In genomic region chr10:42933454-42934340, GRCh38 we compare ENCODE assay signal across 8 cellular contexts.
DNase-seq lines count a peak whose midpoint lies in the region; ATAC-seq, FAIRE-seq and TF ChIP-seq lines count a peak whose summit lies in the region.

No MANE protein-coding gene starts in this region.

- no peaks in the 10 kb centered on the region for H3K27me3 ChIP-seq in CD8-positive, alpha-beta memory T cell (ENCODE audit: insufficient read depth, low read length, poor library complexity, severe bottlenecking)

- ATAC-seq in naive thymus-derived CD8-positive, alpha-beta T cell: peak; percentile 73 to 74
- no peak for ATAC-seq in HG02981 (IDR thresholded peaks at IDR 0.05; ENCODE audit: unreplicated experiment)
- ATAC-seq in GM18909 (IDR thresholded peaks at IDR 0.05; ENCODE audit: poor library complexity, unreplicated experiment): no peak

- peak overlapping the region in 3 of 8 donors; percentile 12 to 58 (median 13) for H3K27ac Mint-ChIP-seq in CD8-positive, alpha-beta memory T cell
- H3K27ac Mint-ChIP-seq in naive thymus-derived CD8-positive, alpha-beta T cell: peak overlapping the region in 9 of 10 donors; percentile 87 to 95 (median 93)

- H3K36me3 Mint-ChIP-seq in CD8-positive, alpha-beta memory T cell: no peaks in the 10 kb centered on the region
- H3K36me3 Mint-ChIP-seq in naive thymus-derived CD8-positive, alpha-beta T cell: peaks cover 0 to 3% (median 0%) of the 10 kb centered on the region in 3 donors

- peaks cover 28 to 64% of the 10 kb centered on the region in 2 donors for H3K27me3 Mint-ChIP-seq in CD8-positive, alpha-beta memory T cell
- H3K27me3 Mint-ChIP-seq in naive thymus-derived CD8-positive, alpha-beta T cell: peaks cover under 1 to 36% (median 10%) of the 10 kb centered on the region in 5 donors

- no peaks in the 10 kb centered on the region for H3K4me1 ChIP-seq in CD8-positive, alpha-beta memory T cell (ENCODE audit: insufficient read depth, low read length)

- H3K4me3 Mint-ChIP-seq in CD8-positive, alpha-beta memory T cell: peak overlapping the region; percentile 30 to 73 (median 59)
- H3K4me3 Mint-ChIP-seq in naive thymus-derived CD8-positive, alpha-beta T cell: peak overlapping the region; percentile 80 to 93 (median 92)

- no peak for TF ChIP-seq CTCF in D721Med (IDR thresholded peaks at IDR 0.05; ENCODE audit: insufficient read depth, missing control alignments)

- POLR2A ChIA-PET in CD8-positive, alpha-beta memory T cell (lab: Charles Lee): no interaction called here
- POLR2A ChIA-PET in naive thymus-derived CD8-positive, alpha-beta T cell (lab: Charles Lee): interaction anchor here (0.5 to 1.1 kb wide), 4 partner anchors 97 to 208 kb away, joined by 3 to 5 read pairs (median 4); no protein-coding TSS in a partner anchor

- peak overlapping the region; percentile 32 for H3K4me3 ChIP-seq in CD8-positive, alpha-beta memory T cell (ENCODE audit: low read length)

- CTCF ChIA-PET in CD8-positive, alpha-beta memory T cell (lab: Charles Lee): no interaction called here

- no peaks in the 10 kb centered on the region for H3K36me3 ChIP-seq in CD8-positive, alpha-beta memory T cell (ENCODE audit: insufficient read depth, low read length)

- no peaks in the 10 kb centered on the region for H3K9me3 ChIP-seq in CD8-positive, alpha-beta memory T cell (ENCODE audit: low read length)

- no peak overlapping the region for H3K27ac ChIP-seq in CD8-positive, alpha-beta memory T cell (ENCODE audit: low read depth, low read length)

- peaks cover 0 to 4% (median 0%) of the 10 kb centered on the region in 5 donors for H3K9me3 Mint-ChIP-seq in CD8-positive, alpha-beta memory T cell
- no peaks in the 10 kb centered on the region for H3K9me3 Mint-ChIP-seq in naive thymus-derived CD8-positive, alpha-beta T cell

- FAIRE-seq in D721Med (lab: Jason Lieb, UNC): no peak

- H3K4me1 Mint-ChIP-seq in CD8-positive, alpha-beta memory T cell: peaks cover 4 to 17% (median 7%) of the 10 kb centered on the region in 3 donors
- peaks cover 10 to 26% (median 18%) of the 10 kb centered on the region in 4 donors for H3K4me1 Mint-ChIP-seq in naive thymus-derived CD8-positive, alpha-beta T cell

- DNase-seq in CD8-positive, alpha-beta memory T cell: peak in 2 of 5 donors; percentile 9 to 69
- peak; percentile 87 for DNase-seq in NCI-H748 (lab: John Stamatoyannopoulos, UW; ENCODE audit: unreplicated experiment)
- DNase-seq in effector CD8-positive, alpha-beta T cell (lab: John Stamatoyannopoulos, UW): peak; percentile 52
- peak in 9 of 10 donors; percentile 49 to 86 (median 71) for DNase-seq in naive thymus-derived CD8-positive, alpha-beta T cell
- no peak for DNase-seq in D721Med (ENCODE audit: insufficient read length, low spot score)
- DNase-seq in KG1 (lab: John Stamatoyannopoulos, UW): no peak

Comparison
In these comparisons a context has a peak if more than half of its experiments do, and no peak if none do; other contexts are left out.
1. DNase-seq: peak in NCI-H748 (single experiment), effector CD8-positive, alpha-beta T cell (single experiment) and naive thymus-derived CD8-positive, alpha-beta T cell (9 of 10); none in D721Med (single experiment) and KG1 (single experiment).
2. ATAC-seq: peak in naive thymus-derived CD8-positive, alpha-beta T cell (2 of 2); none in HG02981 (single experiment) and GM18909 (single experiment).